18 cellular contexts compared by ENCODE assay signal in the genomic region with DNA sequence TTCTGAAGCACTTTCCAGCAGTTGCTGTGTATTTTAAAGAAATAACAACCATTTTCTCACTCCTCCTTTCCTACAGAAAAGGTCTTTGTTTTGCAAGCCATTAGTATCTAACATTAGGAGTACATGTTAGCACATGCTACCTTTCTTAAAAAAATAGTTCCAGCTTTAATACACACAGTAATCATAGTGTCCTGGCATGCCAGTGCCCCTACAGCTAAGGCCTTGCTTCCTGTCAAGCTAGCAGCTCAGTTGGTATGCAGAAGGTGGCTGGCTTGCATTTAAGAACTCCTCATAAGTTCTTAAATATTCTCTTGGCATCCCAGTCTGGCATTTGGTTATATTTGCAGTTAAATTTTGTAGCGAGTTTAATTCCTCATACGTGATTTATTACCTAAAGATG.
"Had no signal": no experiment of that assay in that cellular context is flagged by ENCODE, and none has a peak within 500 bp of the region (broad histone marks: within the 10 kb centered on the region; RNA-seq: fewer than 3 reads in every experiment).

No MANE protein-coding gene starts in this region.

- DNase-seq: activated CD4-positive, alpha-beta memory T cell treated with anti-CD3 and anti-CD28 coated beads for 36 hours; activated CD4-positive, alpha-beta T cell treated with anti-CD3 and anti-CD28 coated beads for 48 hours; activated CD4-positive, CD25-positive, alpha-beta regulatory T cell; activated effector memory CD4-positive, alpha-beta T cell treated with Interleukin-2 at 50 U/mL for 16 hours; activated naive CD4-positive, alpha-beta T cell treated with anti-CD3 and anti-CD28 coated beads, Interleukin-2, amount 10 ng/mL, durations not matched to agents 7 days and 5 days; activated naive CD8-positive, alpha-beta T cell treated with anti-CD3 and anti-CD28 coated beads, Interleukin-2, amount 50 U/mL, for 24 hours; activated T-cell treated with anti-CD3 and anti-CD28 coated beads, Interleukin-2, amount 50 U/mL, for 48 hours; effector CD4-positive, alpha-beta T cell; gastrocnemius medialis; hippocampal formation; mesendoderm; naive B cell; nucleus accumbens; stimulated activated CD4-positive, alpha-beta T cell treated with anti-CD3 and anti-CD28 coated beads, Interleukin-4, amount 100 ng/mL, for 4 hours; stimulated activated naive CD8-positive, alpha-beta T cell treated with anti-CD3 and anti-CD28 coated beads, Interleukin-15, Interleukin-2, amounts not matched to agents 100 U/mL and 50 U/mL, for 24 hours; T-helper 9 cell; upper lobe of left lung had no signal

- H3K27me3 ChIP-seq: gastrocnemius medialis, upper lobe of left lung had no signal

- H3K9me3 ChIP-seq: gastrocnemius medialis, upper lobe of left lung had no signal

- H3K4me3 ChIP-seq: gastrocnemius medialis, upper lobe of left lung had no signal

- H3K27ac ChIP-seq: gastrocnemius medialis, upper lobe of left lung had no signal

- ATAC-seq: activated naive CD8-positive, alpha-beta T cell treated with anti-CD3 and anti-CD28 coated beads, Interleukin-2, amount 50 U/mL, for 24 hours; gastrocnemius medialis; sciatic nerve; stimulated activated naive CD8-positive, alpha-beta T cell treated with anti-CD3 and anti-CD28 coated beads, Interleukin-15, Interleukin-2, amounts not matched to agents 100 U/mL and 50 U/mL, for 24 hours had no signal
